In the genomic region with DNA sequence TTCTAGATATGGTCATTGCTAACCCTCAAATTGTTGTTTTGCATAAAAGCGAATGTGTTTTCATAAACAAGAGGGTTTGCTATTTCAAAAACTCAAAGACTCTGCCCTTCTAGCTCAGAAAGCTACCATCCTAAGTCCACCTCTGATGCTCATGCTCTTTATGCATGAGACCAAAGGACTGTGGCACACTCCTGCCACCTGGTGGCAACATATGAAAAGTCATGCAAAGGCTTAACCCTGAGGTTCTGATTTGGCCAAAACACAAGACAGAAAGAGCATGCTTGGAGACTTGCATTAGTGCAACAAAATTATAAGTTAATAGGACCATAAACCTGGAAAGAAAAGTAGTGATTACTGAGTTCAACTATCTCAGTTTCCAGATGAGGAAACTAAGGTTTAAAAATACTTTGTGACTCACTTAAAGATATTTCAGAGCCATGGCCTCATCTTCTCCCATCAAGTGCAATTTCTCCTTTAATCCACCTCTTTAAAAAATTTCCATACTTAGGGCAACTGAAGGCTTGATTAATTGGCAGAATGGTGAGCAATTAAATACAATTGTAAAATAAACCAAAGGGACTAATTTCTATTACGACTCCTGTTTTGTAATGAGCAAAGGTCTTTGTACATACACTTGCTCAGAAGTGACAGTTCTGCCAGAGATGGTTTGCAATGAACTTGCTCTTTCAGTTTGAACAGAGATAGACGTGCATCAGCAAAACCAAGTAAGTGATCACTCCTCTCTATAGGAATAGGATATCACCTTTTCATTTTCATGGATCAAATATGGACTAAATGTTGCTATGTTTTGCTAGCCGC, we compare ENCODE assay signal across 8 cellular contexts.
A peak's percentile ranks its signal among the peaks of the same experiment; 100 is the strongest.
DNase-seq lines count a peak whose midpoint lies in the region; ATAC-seq and TF ChIP-seq lines count a peak whose summit lies in the region.

No MANE protein-coding gene starts in this region.

- peaks cover 0 to 3% of the 10 kb centered on the region in 2 donors for H3K4me1 ChIP-seq in left lung

- ATAC-seq in GM19023 (IDR thresholded peaks at IDR 0.05; ENCODE audit: unreplicated experiment) (peak; percentile 73), HG03139 (IDR thresholded peaks at IDR 0.05; ENCODE audit: unreplicated experiment) (peak; percentile 75), left lung (peak; percentile 96)

- H3K27me3 ChIP-seq in BJ (ENCODE audit: control insufficient read depth, insufficient read depth, low read length) (no peaks in the 10 kb centered on the region; the same call in 1 of the 2 replicates), left lung (no peaks in the 10 kb centered on the region)

- CTCF ChIA-PET in BJ (lab: Yijun Ruan, JAX) = interaction anchor here (0.6 to 3.1 kb wide), 15 partner anchors 9 to 1929 kb away, joined by 3 to 15 read pairs (median 3); no protein-coding TSS in a partner anchor

- peak; percentile 29 for DNase-seq in BJ (ENCODE audit: low read depth)
- peak; percentile 69 for DNase-seq in NCI-H2196 (lab: John Stamatoyannopoulos, UW; ENCODE audit: unreplicated experiment)
- DNase-seq in activated CD4-positive, CD25-positive, alpha-beta regulatory T cell (lab: John Stamatoyannopoulos, UW) = peak in 3 of 4 experiments; percentile 9 to 33 (median 22)
- peak; percentile 61 for DNase-seq in cerebellum (ENCODE audit: low spot score)
- peak; percentile 41 to 59 for DNase-seq in left lung
- peak; percentile 9 to 42 (median 17) for DNase-seq in stimulated activated CD4-positive, alpha-beta T cell treated with anti-CD3 and anti-CD28 coated beads, TNF-alpha, amount 100 ng/mL, for 1 hour (ENCODE audit: low read depth in 3 of 3, low spot score in 1 of 3)

- POLR2A ChIA-PET in BJ (lab: Charles Lee) = no interaction called here

- no peaks in the 10 kb centered on the region for H3K36me3 ChIP-seq in BJ (ENCODE audit: control insufficient read depth, insufficient read depth, low read length)
- H3K36me3 ChIP-seq in left lung = no peaks in the 10 kb centered on the region

- TF ChIP-seq CTCF in BJ (IDR thresholded peaks at IDR 0.05; ENCODE audit: insufficient read depth, low read depth, low read length) = peak; percentile 89
- peak; percentile 83 to 88 for TF ChIP-seq CTCF in left lung (IDR thresholded peaks at IDR 0.05)

- no peaks in the 10 kb centered on the region for H3K9me3 ChIP-seq in left lung

- H3K27ac ChIP-seq in left lung = no peak overlapping the region

- no peak overlapping the region for H3K4me3 ChIP-seq in BJ (ENCODE audit: low read depth, low read length)
- no peak overlapping the region for H3K4me3 ChIP-seq in left lung

- intact Hi-C loops in left lung (cut with DNase I) = no loop called here

Comparison
In these comparisons a context has a peak if more than half of its experiments do, and no peak if none do; other contexts are left out.
1. DNase-seq: peak in every context shown above with its lines; median percentile 69 in NCI-H2196; 61 in cerebellum; 50 in left lung; 29 in BJ; 22 in activated CD4-positive, CD25-positive, alpha-beta regulatory T cell; 17 in stimulated activated CD4-positive, alpha-beta T cell treated with anti-CD3 and anti-CD28 coated beads, TNF-alpha, amount 100 ng/mL, for 1 hour.